8 cellular contexts compared by ENCODE assay signal in the genomic region with DNA sequence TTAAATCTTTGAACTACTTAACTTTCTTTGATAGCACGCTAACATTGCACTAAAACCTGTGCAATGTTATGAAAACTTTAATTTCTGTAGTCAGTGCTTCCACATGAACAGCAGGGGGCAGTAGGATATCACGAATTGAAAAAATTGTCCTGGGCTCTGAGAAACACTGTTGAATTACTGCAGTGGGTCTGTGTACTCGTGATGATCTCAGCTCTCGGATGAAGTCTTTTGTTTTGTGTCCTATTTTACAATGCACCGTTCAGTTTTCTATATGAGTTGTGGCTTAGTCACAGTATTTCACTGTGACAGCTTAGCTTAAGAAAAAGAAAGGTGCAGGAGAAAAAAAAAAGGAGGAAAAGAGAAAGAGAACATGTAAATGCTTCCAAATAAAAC.
DNase-seq lines count a peak whose midpoint lies in the region; TF ChIP-seq lines count a peak whose summit lies in the region.

No MANE protein-coding gene starts in this region.

- H3K36me3 Mint-ChIP-seq in brain = no peaks in the 10 kb centered on the region

- peaks cover 41% of the 10 kb centered on the region for H3K4me1 Mint-ChIP-seq in brain

- no peaks in the 10 kb centered on the region for H3K9me3 Mint-ChIP-seq in brain

- TF ChIP-seq CTCF in brain (conservative IDR thresholded peaks at IDR 0.05) = peak; percentile 81 to 85
- peak; percentile 80 for TF ChIP-seq CTCF in retinal pigment epithelial cell (conservative IDR thresholded peaks at IDR 0.05; ENCODE audit: low read depth, low read length)

- peak overlapping the region; percentile 26 to 92 (median 88) for H3K27ac Mint-ChIP-seq in brain

- CTCF ChIA-PET in HEK293T (lab: Yijun Ruan, JAX) = interaction anchor here (0.5 to 2.6 kb wide), 12 partner anchors 14 to 692 kb away, joined by 3 to 12 read pairs (median 4); no protein-coding TSS in a partner anchor

- peak; percentile 41 for DNase-seq in activated gamma-delta T cell treated with Interleukin-2 at 50 U/mL for 16 hours
- DNase-seq in activated gamma-delta T cell (lab: John Stamatoyannopoulos, UW) = no peak
- peak; percentile 75 for DNase-seq in HEK293T (ENCODE audit: extremely low spot score)
- peak; percentile 22 for DNase-seq in NCI-H1048 (lab: John Stamatoyannopoulos, UW)
- DNase-seq in SK-N-DZ (ENCODE audit: low spot score) = peak; percentile 73
- DNase-seq in hypothalamus (lab: John Stamatoyannopoulos, UW) = peak in 29 of 51 donors; percentile 3 to 95 (median 45)
- DNase-seq in retinal pigment epithelial cell (ENCODE audit: low read depth) = peak; percentile 66

- peaks cover 5% of the 10 kb centered on the region for H3K27me3 Mint-ChIP-seq in brain

- H3K4me3 ChIP-seq in retinal pigment epithelial cell (ENCODE audit: low read length) = peak overlapping the region; percentile 45

- POLR2A ChIA-PET in HEK293T (lab: Yijun Ruan, JAX) = interaction anchor here (1.1 to 3.0 kb wide), 2 partner anchors 194 to 288 kb away, joined by 5 to 11 read pairs; no protein-coding TSS in a partner anchor

- H3K4me3 Mint-ChIP-seq in brain = peak overlapping the region; percentile 58 to 79 (median 73)

TF ChIP-seq in HEK293T, 16 proteins besides CTCF, POLR2A, EP300 and RAD21:
- TF ChIP-seq ZNF384 (IDR thresholded peaks at IDR 0.05) = 0 out of 2 replicates have a peak, but pooled peaks have one; percentile 21
- no peak for TF ChIP-seq L3MBTL2 (conservative IDR thresholded peaks at IDR 0.05)
- no peak for TF ChIP-seq FOXA1 (IDR thresholded peaks at IDR 0.05)
TF ChIP-seq in HEK293T: peak in this region for 1.
